17 cellular contexts compared by ENCODE assay signal in genomic region chr15:97979131-97979502, GRCh38. TPM values are rescaled to one million over a fixed set of nuclear protein-coding genes. Genes with fewer than 3 reads are reported as not detected.
DNase-seq lines count a peak whose midpoint lies in the region; ATAC-seq and TF ChIP-seq lines count a peak whose summit lies in the region.
"Had no signal": no experiment of that assay in that cellular context is flagged by ENCODE, and none has a peak within 500 bp of the region (broad histone marks: within the 10 kb centered on the region; RNA-seq: fewer than 3 reads in every experiment).

No MANE protein-coding gene starts in this region.

- no TSS peak for BruUV-seq in A673 (replicated peaks; lab: Mats Ljungman, UMichigan)

- H2AK5ac ChIP-seq in mesendoderm (ENCODE audit: low read length) = no peak overlapping the region

- ATAC-seq in activated CD8-positive, alpha-beta T cell treated with anti-CD3 and anti-CD28 coated beads for 36 hours = no peak
- no peak for ATAC-seq in HG03469 (IDR thresholded peaks at IDR 0.05; ENCODE audit: unreplicated experiment)

- no peaks in the 10 kb centered on the region for H3K79me2 ChIP-seq in mesendoderm (ENCODE audit: control insufficient read depth, insufficient read depth, low read length)

- H3K9me3 ChIP-seq in BLaER1 (no peaks in the 10 kb centered on the region), A673 (ENCODE audit: low read depth, low read length, poor library complexity, severe bottlenecking) (no peaks in the 10 kb centered on the region)
- H3K9me3 ChIP-seq: BE2C had no signal

- H3K4me2 ChIP-seq in BLaER1 (peak overlapping the region; percentile 45), mesendoderm (ENCODE audit: low read length) (no peak overlapping the region)

- no peaks in the 10 kb centered on the region for H4K20me1 ChIP-seq in BLaER1

- H3K27ac ChIP-seq in BLaER1 = no peak overlapping the region
- H3K27ac ChIP-seq in mesendoderm (ENCODE audit: low read depth, low read length) = peak overlapping the region; percentile 5
- H3K27ac ChIP-seq in A673 (ENCODE audit: low read depth, low read length, poor library complexity, severe bottlenecking) = no peak overlapping the region

- CTCF ChIA-PET in activated CD8-positive, alpha-beta T cell treated with anti-CD3 and anti-CD28 coated beads for 36 hours (lab: Charles Lee) = no interaction called here
- CTCF ChIA-PET in A673 (lab: Charles Lee) = no interaction called here

- no peaks in the 10 kb centered on the region for H3K9me3 Mint-ChIP-seq in chondrocyte (ENCODE audit: low read depth)
- H3K9me3 Mint-ChIP-seq in activated CD8-positive, alpha-beta T cell treated with anti-CD3 and anti-CD28 coated beads for 36 hours = no peaks in the 10 kb centered on the region
- H3K9me3 Mint-ChIP-seq: CD4-positive, alpha-beta T cell had no signal

- WGBS in mesendoderm (ENCODE audit: extremely low coverage, insufficient coverage, low lambda C conversion rate) = no CpG with 5 or more reads among the region's 2 CpGs

- H3K79me1 ChIP-seq in mesendoderm (ENCODE audit: low read length) = no peaks in the 10 kb centered on the region

- H3K4me1 ChIP-seq in BLaER1 = peaks cover 22% of the 10 kb centered on the region
- H3K4me1 ChIP-seq in mesendoderm (ENCODE audit: control insufficient read depth, low read depth, low read length) = no peaks in the 10 kb centered on the region
- H3K4me1 ChIP-seq in A673 (ENCODE audit: insufficient read depth, low read length, poor library complexity, severe bottlenecking) = no peaks in the 10 kb centered on the region
- H3K4me1 ChIP-seq: BE2C had no signal

- in situ Hi-C loops in G401 (cut with HindIII; ENCODE audit: low sequenced_read_pairs) = no loop called here

- TF ChIP-seq CTCF in chondrocyte (IDR thresholded peaks at IDR 0.05) = no peak
- TF ChIP-seq CTCF in activated CD8-positive, alpha-beta T cell treated with anti-CD3 and anti-CD28 coated beads for 36 hours (IDR thresholded peaks at IDR 0.05) = no peak
- TF ChIP-seq CTCF in A673 (conservative IDR thresholded peaks at IDR 0.05; ENCODE audit: low read depth, low read length) = no peak

- H3K4me3 Mint-ChIP-seq in chondrocyte (ENCODE audit: unreplicated experiment) = no peak overlapping the region
- H3K4me3 Mint-ChIP-seq in activated CD8-positive, alpha-beta T cell treated with anti-CD3 and anti-CD28 coated beads for 36 hours = no peak overlapping the region
- H3K4me3 Mint-ChIP-seq: CD4-positive, alpha-beta T cell had no signal

- H3K56ac ChIP-seq in mesendoderm (ENCODE audit: low read length) = no peak overlapping the region

- no peaks in the 10 kb centered on the region for H3K27me3 Mint-ChIP-seq in chondrocyte (ENCODE audit: low read depth)
- no peaks in the 10 kb centered on the region for H3K27me3 Mint-ChIP-seq in activated CD8-positive, alpha-beta T cell treated with anti-CD3 and anti-CD28 coated beads for 36 hours
- H3K27me3 Mint-ChIP-seq: CD4-positive, alpha-beta T cell had no signal

- no peak overlapping the region for H3K18ac ChIP-seq in mesendoderm (ENCODE audit: low read length)

- H3K9ac ChIP-seq in BLaER1 (no peak overlapping the region), mesendoderm (ENCODE audit: low read length) (no peak overlapping the region)

- no peak overlapping the region for H3K23ac ChIP-seq in mesendoderm (ENCODE audit: low read length)

- POLR2A ChIA-PET in activated CD8-positive, alpha-beta T cell treated with anti-CD3 and anti-CD28 coated beads for 36 hours (lab: Charles Lee) = interaction anchor here (0.6 kb wide), 1 partner anchor 1140 kb away, joined by 3 read pairs; no protein-coding TSS in a partner anchor
- POLR2A ChIA-PET in A673 (lab: Charles Lee; ENCODE audit: low non-redundant PET) = no interaction called here

- H2BK5ac ChIP-seq in mesendoderm (ENCODE audit: low read length) = no peak overlapping the region

- peaks cover 28% of the 10 kb centered on the region for H3K4me1 Mint-ChIP-seq in chondrocyte (ENCODE audit: low read depth)
- H3K4me1 Mint-ChIP-seq in activated CD8-positive, alpha-beta T cell treated with anti-CD3 and anti-CD28 coated beads for 36 hours (ENCODE audit: low read depth) = no peaks in the 10 kb centered on the region

- no peaks in the 10 kb centered on the region for H3K36me3 Mint-ChIP-seq in chondrocyte (ENCODE audit: low read depth)
- H3K36me3 Mint-ChIP-seq in activated CD8-positive, alpha-beta T cell treated with anti-CD3 and anti-CD28 coated beads for 36 hours (ENCODE audit: low read depth) = no peaks in the 10 kb centered on the region

- H4K5ac ChIP-seq in mesendoderm (ENCODE audit: low read length) = no peak overlapping the region

- H2BK15ac ChIP-seq in mesendoderm (replicated peaks; ENCODE audit: low read depth) = no peak overlapping the region

- H4K8ac ChIP-seq in mesendoderm (ENCODE audit: low read depth, low read length) = no peak overlapping the region

- H3K4me3 ChIP-seq in BLaER1 = no peak overlapping the region
- H3K4me3 ChIP-seq in mesendoderm (ENCODE audit: low read length) = no peak overlapping the region
- H3K4me3 ChIP-seq in A673 (ENCODE audit: low read depth, low read length, poor library complexity, severe bottlenecking) = no peak overlapping the region

- peak; percentile 88 for DNase-seq in OCI-M1 (lab: John Stamatoyannopoulos, UW)
- DNase-seq in chondrocyte (ENCODE audit: low spot score) = no peak
- DNase-seq in mesendoderm = no peak
- no peak for DNase-seq in G401 (ENCODE audit: low spot score)
- no peak for DNase-seq in activated CD8-positive, alpha-beta T cell treated with anti-CD3 and anti-CD28 coated beads for 36 hours
- no peak for DNase-seq in A673 (ENCODE audit: low spot score)
- DNase-seq: 8988T; BE2C; Calu3; CD4-positive, alpha-beta T cell; DMS53; KBM-7; MV-4-11; NCI-H1694 treated with DMSO at 0.1 percent for 48 hours; NCI-H524 had no signal

- intact Hi-C loops in activated CD8-positive, alpha-beta T cell treated with anti-CD3 and anti-CD28 coated beads for 36 hours (cut with micrococcal nuclease) = no loop called here
- intact Hi-C loops in A673 (cut with micrococcal nuclease; ENCODE audit: unreplicated experiment) = no loop called here

- no peak overlapping the region for H2BK120ac ChIP-seq in mesendoderm (ENCODE audit: low read depth, low read length)

- peak overlapping the region; percentile 13 for H3K27ac Mint-ChIP-seq in chondrocyte (ENCODE audit: unreplicated experiment)
- H3K27ac Mint-ChIP-seq in activated CD8-positive, alpha-beta T cell treated with anti-CD3 and anti-CD28 coated beads for 36 hours = no peak overlapping the region
- H3K27ac Mint-ChIP-seq: CD4-positive, alpha-beta T cell had no signal

- H3K4ac ChIP-seq in mesendoderm (ENCODE audit: low read depth, low read length) = no peak overlapping the region

- peaks cover 3% of the 10 kb centered on the region; the same call in 1 of the 2 replicates for H3K36me3 ChIP-seq in BLaER1
- H3K36me3 ChIP-seq in mesendoderm (ENCODE audit: control insufficient read depth, insufficient read depth, low read length) = no peaks in the 10 kb centered on the region
- no peaks in the 10 kb centered on the region for H3K36me3 ChIP-seq in A673 (ENCODE audit: insufficient read depth, low read length, poor library complexity, severe bottlenecking)
- H3K36me3 ChIP-seq: BE2C had no signal

- no peaks in the 10 kb centered on the region for H3K27me3 ChIP-seq in BLaER1
- no peaks in the 10 kb centered on the region for H3K27me3 ChIP-seq in mesendoderm (ENCODE audit: insufficient read depth, low read length, poor library complexity)
- no peaks in the 10 kb centered on the region for H3K27me3 ChIP-seq in A673 (replicated peaks; ENCODE audit: insufficient read depth, low read depth, low read length, poor library complexity)
- H3K27me3 ChIP-seq: BE2C had no signal

RNA-seq across cellular contexts. Expression of gene ARRDC4, which starts 18.6 kb away (rescaled TPM):
- total RNA-seq in chondrocyte (4.9 to 20.6 TPM (median 5.5 TPM) in 3 replicates), A673 (2021) (2.1 and 3.6 TPM in 2 replicates)
- 0.72 TPM for polyA plus RNA-seq in mesendoderm (2013, experiment 1 of 2)
- polyA plus RNA-seq in mesendoderm (2013, experiment 2 of 2) = 0.71 TPM
- total RNA-seq in G401 (2014; rRNA removed; shearing (Covaris generic)) = 3.7 and 5.0 TPM in 2 replicates
- under 1 TPM; 0.90 to 0.94 TPM for total RNA-seq in activated CD8-positive, alpha-beta T cell treated with anti-CD3 and anti-CD28 coated beads for 36 hours
